ENCODE assay signal across 8 cellular contexts in genomic region chr17:40345161-40346034, GRCh38. TPM values are rescaled to one million over a fixed set of nuclear protein-coding genes. Genes with fewer than 3 reads are reported as not detected.
A peak's percentile ranks its signal among the peaks of the same experiment; 100 is the strongest.
DNase-seq lines count a peak whose midpoint lies in the region; ATAC-seq and TF ChIP-seq lines count a peak whose summit lies in the region.

No MANE protein-coding gene starts in this region.

- BruUV-seq in Panc1 (replicated peaks; lab: Mats Ljungman, UMichigan) = no TSS peak

- no peak for TF ChIP-seq CTCF in Panc1 (IDR thresholded peaks at IDR 0.05)

- H3K27me3 Mint-ChIP-seq in central memory CD8-positive, alpha-beta T cell = no peaks in the 10 kb centered on the region
- no peaks in the 10 kb centered on the region for H3K27me3 Mint-ChIP-seq in stimulated activated naive CD8-positive, alpha-beta T cell treated with anti-CD3 and anti-CD28 coated beads, Interleukin-15, Interleukin-2, amounts not matched to agents 100 ng/mL and 50 ng/mL, for 24 hours

- peak overlapping the region; percentile 80 for H3K27ac ChIP-seq in Panc1 (ENCODE audit: low read length)
- peak overlapping the region; percentile 46 for H3K27ac ChIP-seq in layer of hippocampus (ENCODE audit: low read depth, low read length)

- intact Hi-C loops in Panc1 (cut with micrococcal nuclease; ENCODE audit: unreplicated experiment) = no loop called here

- no peaks in the 10 kb centered on the region for H3K9me3 ChIP-seq in Panc1 (ENCODE audit: control insufficient read depth, insufficient read depth, low read depth, low read length)

- peak overlapping the region; percentile 61 for H3K4me3 Mint-ChIP-seq in central memory CD8-positive, alpha-beta T cell
- H3K4me3 Mint-ChIP-seq in stimulated activated naive CD8-positive, alpha-beta T cell treated with anti-CD3 and anti-CD28 coated beads, Interleukin-15, Interleukin-2, amounts not matched to agents 100 ng/mL and 50 ng/mL, for 24 hours = peak overlapping the region; percentile 57

- CTCF ChIA-PET in Panc1 (lab: Charles Lee) = interaction anchor here (0.5 to 1.0 kb wide), 4 partner anchors 13 to 130 kb away, joined by 3 to 4 read pairs (median 4); no protein-coding TSS in a partner anchor

- ATAC-seq in Panc1 (peak; percentile 62), GM18907 (IDR thresholded peaks at IDR 0.05; ENCODE audit: unreplicated experiment) (no peak), GM19452 (IDR thresholded peaks at IDR 0.05; ENCODE audit: unreplicated experiment) (no peak)
- no peak for ATAC-seq in central memory CD8-positive, alpha-beta T cell (replicated peaks; ENCODE audit: extremely low read depth, poor library complexity, severe bottlenecking)

- in situ Hi-C loops in Panc1 (cut with HindIII; ENCODE audit: low pct_unique_long_range_greater_than_20kb, low sequenced_read_pairs) = no loop called here

- peak overlapping the region; percentile 89 for H3K27ac Mint-ChIP-seq in central memory CD8-positive, alpha-beta T cell (ENCODE audit: low read depth)
- H3K27ac Mint-ChIP-seq in stimulated activated naive CD8-positive, alpha-beta T cell treated with anti-CD3 and anti-CD28 coated beads, Interleukin-15, Interleukin-2, amounts not matched to agents 100 ng/mL and 50 ng/mL, for 24 hours = peak overlapping the region; percentile 26

- peaks cover 83% of the 10 kb centered on the region for H3K4me1 ChIP-seq in Panc1 (ENCODE audit: control insufficient read depth, insufficient read depth, low read length)

- H3K4me1 Mint-ChIP-seq in central memory CD8-positive, alpha-beta T cell = peaks cover 64% of the 10 kb centered on the region
- peaks cover 79% of the 10 kb centered on the region for H3K4me1 Mint-ChIP-seq in stimulated activated naive CD8-positive, alpha-beta T cell treated with anti-CD3 and anti-CD28 coated beads, Interleukin-15, Interleukin-2, amounts not matched to agents 100 ng/mL and 50 ng/mL, for 24 hours (ENCODE audit: low read depth)

- peaks cover 34% of the 10 kb centered on the region for H3K36me3 Mint-ChIP-seq in central memory CD8-positive, alpha-beta T cell (ENCODE audit: insufficient read depth)
- peaks cover 20% of the 10 kb centered on the region for H3K36me3 Mint-ChIP-seq in stimulated activated naive CD8-positive, alpha-beta T cell treated with anti-CD3 and anti-CD28 coated beads, Interleukin-15, Interleukin-2, amounts not matched to agents 100 ng/mL and 50 ng/mL, for 24 hours (ENCODE audit: low read depth)

- H3K9me3 Mint-ChIP-seq in central memory CD8-positive, alpha-beta T cell = no peaks in the 10 kb centered on the region
- H3K9me3 Mint-ChIP-seq in stimulated activated naive CD8-positive, alpha-beta T cell treated with anti-CD3 and anti-CD28 coated beads, Interleukin-15, Interleukin-2, amounts not matched to agents 100 ng/mL and 50 ng/mL, for 24 hours = no peaks in the 10 kb centered on the region

- H3K36me3 ChIP-seq in Panc1 (ENCODE audit: control insufficient read depth, insufficient read depth, low read length) = 0 out of 2 replicates have a peak, but pooled peaks cover 5% of the 10 kb centered on the region

- no peaks in the 10 kb centered on the region for H3K27me3 ChIP-seq in Panc1 (ENCODE audit: control insufficient read depth, insufficient read depth, low read length)
- no peaks in the 10 kb centered on the region for H3K27me3 ChIP-seq in layer of hippocampus (ENCODE audit: control insufficient read depth, insufficient read depth, low read length)

- peak overlapping the region; percentile 42 to 75 for H3K4me3 ChIP-seq in Panc1 (ENCODE audit: low read depth in 2 of 2, low read length in 2 of 2)

- DNase-seq in NCI-H524 (lab: John Stamatoyannopoulos, UW) = peak; percentile 39 to 59
- no peak for DNase-seq in NCI-H524 treated with DMSO at 0.1 percent for 48 hours (lab: John Stamatoyannopoulos, UW)
- no peak for DNase-seq in Panc1 (ENCODE audit: low read depth, low spot score)
- DNase-seq in central memory CD8-positive, alpha-beta T cell (ENCODE audit: low spot score in 2 of 2) = peak in 1 of 2 donors; percentile 53

- POLR2A ChIA-PET in Panc1 (lab: Charles Lee) = interaction anchor here (0.5 to 0.8 kb wide), 2 partner anchors 40 to 124 kb away, joined by 3 to 4 read pairs; no protein-coding TSS in a partner anchor

RNA-seq across cellular contexts. Expression of gene GJD3, which starts 19.1 kb away (rescaled TPM):
- total RNA-seq in Panc1 (2021; ENCODE audit: unreplicated experiment) = 0.33 TPM
- polyA plus RNA-seq in Panc1 (2012; ENCODE audit: insufficient read length) = 5.8 TPM

RNA-seq across cellular contexts. Expression of gene RARA, which starts 36.4 kb away (rescaled TPM):
- total RNA-seq in Panc1 (2021; ENCODE audit: unreplicated experiment) = 55.6 TPM
- polyA plus RNA-seq in Panc1 (2012; ENCODE audit: insufficient read length) = 59.9 TPM

RNA-seq across cellular contexts. Expression of gene CDC6, which starts 57.7 kb away (rescaled TPM):
- total RNA-seq in Panc1 (2021; ENCODE audit: unreplicated experiment) = 66.3 TPM
- polyA plus RNA-seq in Panc1 (2012; ENCODE audit: insufficient read length) = 24.3 TPM

Comparison
In these comparisons a context has a peak if more than half of its experiments do, and no peak if none do; other contexts are left out.
1. DNase-seq: peak in NCI-H524 (2 of 2); none in NCI-H524 treated with DMSO at 0.1 percent for 48 hours (single experiment) and Panc1 (single experiment).